In the genomic region with DNA sequence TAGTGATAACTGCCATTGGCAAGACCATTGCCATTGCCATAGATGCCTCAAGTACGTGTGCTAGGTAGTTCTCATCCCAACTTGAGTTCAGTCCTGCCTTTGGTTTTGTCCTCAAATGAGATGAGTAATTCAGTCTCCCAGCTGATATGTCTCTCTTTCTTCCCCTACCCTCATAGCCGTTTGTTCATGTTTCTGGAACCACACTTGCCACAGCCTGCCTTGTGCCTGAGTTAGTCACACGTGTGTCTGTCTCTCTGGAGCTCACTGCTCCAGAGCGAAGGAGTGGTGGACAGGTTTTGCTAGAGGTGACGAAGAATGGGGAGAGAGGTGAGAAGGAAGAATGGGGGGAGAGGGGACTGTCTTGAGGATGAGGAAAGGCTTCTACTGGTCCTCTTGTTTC, we compare ENCODE assay signal across 19 cellular contexts.
DNase-seq lines count a peak whose midpoint lies in the region; ATAC-seq and TF ChIP-seq lines count a peak whose summit lies in the region.
"Had no signal": no experiment of that assay in that cellular context is flagged by ENCODE, and none has a peak within 500 bp of the region (broad histone marks: within the 10 kb centered on the region; RNA-seq: fewer than 3 reads in every experiment).

No MANE protein-coding gene starts in this region.

- H3K18ac ChIP-seq in mesenchymal stem cell (ENCODE audit: low read depth in 1 of 2, low read length in 2 of 2): no peak overlapping the region

- H3K79me1 ChIP-seq in mesenchymal stem cell (replicated peaks; ENCODE audit: low read length, poor library complexity, severe bottlenecking): no peaks in the 10 kb centered on the region

- H3K27ac Mint-ChIP-seq in type B pancreatic cell: no peak overlapping the region
- H3K27ac Mint-ChIP-seq: CD8-positive, alpha-beta T cell had no signal

- peak overlapping the region; percentile 22 for H4K91ac ChIP-seq in mesenchymal stem cell (ENCODE audit: low read length)

- no peak overlapping the region for H4K8ac ChIP-seq in mesenchymal stem cell (ENCODE audit: low read length)

- no peak overlapping the region for H2AFZ ChIP-seq in mesenchymal stem cell (ENCODE audit: low read depth, low read length)

- no peak overlapping the region for H3K9ac ChIP-seq in mesenchymal stem cell (ENCODE audit: low read length)

- no peak overlapping the region for H3K4me3 ChIP-seq in RWPE2 (ENCODE audit: severe bottlenecking)
- H3K4me3 ChIP-seq in mesenchymal stem cell (ENCODE audit: insufficient read depth in 1 of 2, low read depth in 1 of 2, low read length in 2 of 2): no peak overlapping the region

- H3K36me3 ChIP-seq in RWPE2 (ENCODE audit: low read depth) (no peaks in the 10 kb centered on the region), mesenchymal stem cell (ENCODE audit: control insufficient read depth in 1 of 2, insufficient read depth in 2 of 2, low read depth in 1 of 2, low read length in 2 of 2) (no peaks in the 10 kb centered on the region)

- DNase-seq in RWPE2 (ENCODE audit: low spot score) (no peak), ecto neural progenitor cell (ENCODE audit: low spot score) (peak; percentile 29), mesenchymal stem cell (no peak), type B pancreatic cell (ENCODE audit: extremely low spot score, unreplicated experiment) (peak; percentile 32), amniotic stem cell (lab: John Stamatoyannopoulos, UW) (no peak)
- DNase-seq in NK-92 treated with Interleukin-12 subunit alpha and Interleukin-12 subunit beta, amount 100 ng/mL, for 24 hours (lab: John Stamatoyannopoulos, UW): no peak
- DNase-seq: C1 segment of cervical spinal cord; CD8-positive, alpha-beta T cell; DND-41; H7; KBM-7; NCI-H1092; NCI-H1436 treated with DMSO at 0.1 percent for 48 hours; NCI-H1930; NCI-H345; NCI-H524 treated with DMSO at 0.1 percent for 48 hours; NCI-H82; Right ventricle myocardium superior had no signal

- peaks cover 6% of the 10 kb centered on the region for H3K9me3 Mint-ChIP-seq in type B pancreatic cell
- H3K9me3 Mint-ChIP-seq: CD8-positive, alpha-beta T cell had no signal

- H3K27me3 ChIP-seq in RWPE2 (ENCODE audit: insufficient read depth, poor library complexity, severe bottlenecking) (no peaks in the 10 kb centered on the region), mesenchymal stem cell (ENCODE audit: control insufficient read depth in 1 of 2, insufficient read depth in 1 of 2, low read length in 2 of 2) (peaks cover 0 to 18% of the 10 kb centered on the region in 2 experiments)

- H2BK12ac ChIP-seq in mesenchymal stem cell (ENCODE audit: low read length in 2 of 2): no peak overlapping the region

- peaks cover 26% of the 10 kb centered on the region for H3K27me3 Mint-ChIP-seq in type B pancreatic cell

- H3K4me1 ChIP-seq in RWPE2 (ENCODE audit: insufficient read depth, poor library complexity, severe bottlenecking) (peaks cover 15% of the 10 kb centered on the region), mesenchymal stem cell (ENCODE audit: control insufficient read depth, insufficient read depth, low read depth, low read length) (no peaks in the 10 kb centered on the region)

- no peak overlapping the region for H2BK15ac ChIP-seq in mesenchymal stem cell (ENCODE audit: low read depth, poor library complexity, severe bottlenecking)

- ATAC-seq in RWPE2 (ENCODE audit: low read depth) (peak; percentile 64), HG03457 (IDR thresholded peaks at IDR 0.05; ENCODE audit: unreplicated experiment) (no peak)
- ATAC-seq: CD8-positive, alpha-beta T cell had no signal

- no peak overlapping the region for H3K4ac ChIP-seq in mesenchymal stem cell (ENCODE audit: low read depth in 1 of 2, low read length in 2 of 2)

- H3K36me3 Mint-ChIP-seq in type B pancreatic cell: no peaks in the 10 kb centered on the region
- H3K36me3 Mint-ChIP-seq: CD8-positive, alpha-beta T cell had no signal

- H3K4me1 Mint-ChIP-seq in type B pancreatic cell (ENCODE audit: unreplicated experiment): peaks cover 6% of the 10 kb centered on the region

- H2BK120ac ChIP-seq in mesenchymal stem cell (ENCODE audit: low read depth, low read length): no peak overlapping the region

- no peak overlapping the region for H3K4me2 ChIP-seq in mesenchymal stem cell (ENCODE audit: low read length, poor library complexity, severe bottlenecking)

- 77% methylated on average over 5 of the region's 5 CpGs for WGBS in mesenchymal stem cell

- H3K9me3 ChIP-seq in RWPE2 (ENCODE audit: severe bottlenecking) (no peaks in the 10 kb centered on the region), mesenchymal stem cell (ENCODE audit: control insufficient read depth, low read length) (no peaks in the 10 kb centered on the region)

- H3K27ac ChIP-seq in RWPE2 (ENCODE audit: poor library complexity, severe bottlenecking) (peak overlapping the region; percentile 62), mesenchymal stem cell (ENCODE audit: low read length, poor library complexity, severe bottlenecking) (no peak overlapping the region)

- H3K4me3 Mint-ChIP-seq in type B pancreatic cell: no peak overlapping the region
- H3K4me3 Mint-ChIP-seq: CD8-positive, alpha-beta T cell had no signal

- no peak overlapping the region for H2BK5ac ChIP-seq in mesenchymal stem cell (ENCODE audit: low read depth, low read length, poor library complexity, severe bottlenecking)

- H3K14ac ChIP-seq in mesenchymal stem cell (ENCODE audit: low read length in 2 of 2): no peak overlapping the region

- TF ChIP-seq CTCF in RWPE2 (IDR thresholded peaks at IDR 0.05; ENCODE audit: poor library complexity, severe bottlenecking): no peak
- no peak for TF ChIP-seq CTCF in type B pancreatic cell (conservative IDR thresholded peaks at IDR 0.05)

- no peak overlapping the region for H2AK5ac ChIP-seq in mesenchymal stem cell (ENCODE audit: low read length, severe bottlenecking)

- no peak overlapping the region for H3K23ac ChIP-seq in mesenchymal stem cell (ENCODE audit: low read length in 2 of 2)

Comparison
In these comparisons a context has a peak if more than half of its experiments do, and no peak if none do; other contexts are left out.
1. DNase-seq: peak in ecto neural progenitor cell (single experiment) and type B pancreatic cell (single experiment); none in RWPE2 (single experiment), mesenchymal stem cell (single experiment), amniotic stem cell (single experiment) and NK-92 treated with Interleukin-12 subunit alpha and Interleukin-12 subunit beta, amount 100 ng/mL, for 24 hours (single experiment).